8 cellular contexts compared by ENCODE assay signal in the genomic region with DNA sequence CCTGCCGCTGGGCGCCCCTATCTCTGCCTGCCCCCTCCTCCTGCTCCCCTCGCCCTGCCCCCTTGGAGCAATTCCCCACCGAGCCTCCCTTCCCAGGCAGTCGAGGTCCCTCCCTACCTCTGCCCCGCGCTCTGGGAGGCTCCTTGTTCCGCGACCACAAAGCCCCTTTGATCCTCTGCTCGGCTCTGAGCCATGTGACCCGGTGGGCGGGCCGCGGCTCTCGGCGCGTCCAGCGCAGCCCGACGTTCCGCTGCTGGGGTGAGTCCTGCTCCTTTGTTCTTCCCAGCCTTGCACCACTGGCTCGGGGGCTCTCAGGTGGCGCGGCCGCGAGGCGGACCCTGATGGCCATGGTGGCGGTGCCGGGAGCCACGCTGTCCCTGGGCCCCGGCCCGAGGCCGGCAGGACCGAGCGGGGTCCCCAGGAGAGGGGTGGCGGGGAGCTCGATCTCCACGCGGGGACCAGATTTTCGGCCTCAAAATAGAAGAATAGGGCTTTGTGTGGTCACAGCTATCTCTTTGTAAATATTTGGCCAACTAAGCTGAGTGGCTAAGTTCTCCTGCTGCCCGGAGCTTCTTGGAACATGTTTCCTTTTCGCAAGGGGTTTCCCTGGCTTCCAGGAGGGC.
DNase-seq lines count a peak whose midpoint lies in the region; ATAC-seq, FAIRE-seq and TF ChIP-seq lines count a peak whose summit lies in the region.

No MANE protein-coding gene starts in this region.

- peak overlapping the region; percentile 91 for H3K9ac ChIP-seq in astrocyte (ENCODE audit: low read length)

- ATAC-seq in SK-N-SH treated with all-trans-retinoic acid at 6 μM for 48 hours: peak; percentile 78
- ATAC-seq in GM21528 (IDR thresholded peaks at IDR 0.05; ENCODE audit: low FRiP score, unreplicated experiment): no peak

- H3K36me3 Mint-ChIP-seq in astrocyte (ENCODE audit: low read depth, unreplicated experiment): peaks cover 9% of the 10 kb centered on the region

- H3K27me3 ChIP-seq in astrocyte (ENCODE audit: insufficient read depth, low read length): no peaks in the 10 kb centered on the region

- H2AFZ ChIP-seq in astrocyte (ENCODE audit: low read depth, low read length): no peak overlapping the region

- peaks cover 92% of the 10 kb centered on the region for H3K79me2 ChIP-seq in astrocyte (ENCODE audit: insufficient read depth, low read length)

- H3K27ac ChIP-seq in astrocyte (ENCODE audit: low read depth, low read length): peak overlapping the region; percentile 94

- H3K4me3 Mint-ChIP-seq in astrocyte (ENCODE audit: unreplicated experiment): peak overlapping the region; percentile 96

- H3K4me2 ChIP-seq in astrocyte (ENCODE audit: low read length): peak overlapping the region; percentile 94

- no peak for TF ChIP-seq CTCF in astrocyte (IDR thresholded peaks at IDR 0.05; ENCODE audit: insufficient read depth, low read depth, low read length)

- peaks cover 84% of the 10 kb centered on the region for H3K4me1 ChIP-seq in astrocyte (ENCODE audit: insufficient read depth, low read length)

- DNase-seq in DMS79 (lab: John Stamatoyannopoulos, UW) (peak; percentile 84), HK-2 (ENCODE audit: unreplicated experiment) (peak; percentile 39), astrocyte (ENCODE audit: low read depth) (peak; percentile 70), iPS DF 19.7 (ENCODE audit: low read depth, low spot score) (peak; percentile 65), renal cortical epithelial cell (ENCODE audit: low read depth) (peak; percentile 33), NCI-H2081 (lab: John Stamatoyannopoulos, UW) (no peak)

- H3K27me3 Mint-ChIP-seq in astrocyte (ENCODE audit: low read depth, unreplicated experiment): no peaks in the 10 kb centered on the region

- peak overlapping the region; percentile 63 for H3K4me3 ChIP-seq in astrocyte (ENCODE audit: insufficient read depth, low read depth, low read length)

- FAIRE-seq in astrocyte (lab: Jason Lieb, UNC): no peak

- no peaks in the 10 kb centered on the region for H3K9me3 Mint-ChIP-seq in astrocyte (ENCODE audit: unreplicated experiment)

- peaks cover 99% of the 10 kb centered on the region for H4K20me1 ChIP-seq in astrocyte (ENCODE audit: insufficient read depth, low read length)

- peaks cover 47% of the 10 kb centered on the region for H3K4me1 Mint-ChIP-seq in astrocyte (ENCODE audit: low read depth, unreplicated experiment)

- no peaks in the 10 kb centered on the region for H3K36me3 ChIP-seq in astrocyte (ENCODE audit: insufficient read depth, low read length)

- no peaks in the 10 kb centered on the region for H3K9me3 ChIP-seq in astrocyte (ENCODE audit: insufficient read depth, low read depth, low read length)

- peak overlapping the region; percentile 85 for H3K27ac Mint-ChIP-seq in astrocyte (ENCODE audit: unreplicated experiment)

TF ChIP-seq in SK-N-SH treated with all-trans-retinoic acid at 6 μM for 48 hours, 23 proteins besides CTCF, POLR2A, EP300 and RAD21:
- TF ChIP-seq CSDC2 (CRISPR knock-in tag; IDR thresholded peaks at IDR 0.05) (no peak), ZFP3 (CRISPR knock-in tag; IDR thresholded peaks at IDR 0.05) (0 out of 2 replicates have a peak, but pooled peaks have one; percentile 48)

Comparison
In these comparisons a context has a peak if more than half of its experiments do, and no peak if none do; other contexts are left out.
1. DNase-seq: peak in DMS79 (single experiment), HK-2 (single experiment), astrocyte (single experiment), iPS DF 19.7 (single experiment) and renal cortical epithelial cell (single experiment); none in NCI-H2081 (0 of 2).